ENCODE assay signal across 23 cellular contexts in the genomic region with DNA sequence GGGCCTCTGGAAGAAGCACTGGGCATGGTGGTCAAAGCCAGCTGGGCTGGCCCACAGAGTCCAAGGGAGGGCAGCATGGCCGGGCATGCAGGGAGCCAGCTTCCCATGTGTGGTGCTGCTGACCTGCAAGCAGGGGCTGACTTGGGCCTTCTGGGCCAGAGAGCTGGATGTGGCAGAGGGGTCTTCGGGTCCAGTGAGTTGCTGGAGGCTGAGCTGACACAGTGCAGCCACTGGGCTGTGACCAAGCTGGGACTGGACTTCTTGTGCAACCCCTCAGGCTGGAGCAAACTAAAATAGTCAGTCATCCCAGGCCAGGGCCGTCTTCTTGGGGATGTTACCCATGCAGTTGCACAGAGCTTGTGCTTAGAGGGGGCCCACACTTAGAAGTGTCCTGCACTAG.
"Had no signal": no experiment of that assay in that cellular context is flagged by ENCODE, and none has a peak within 500 bp of the region (broad histone marks: within the 10 kb centered on the region; RNA-seq: fewer than 3 reads in every experiment).

No MANE protein-coding gene starts in this region.

- DNase-seq: activated CD4-positive, alpha-beta memory T cell treated with anti-CD3 and anti-CD28 coated beads, Interleukin-2, amount 10 ng/mL, durations not matched to agents 7 days and 5 days; activated CD4-positive, alpha-beta T cell treated with anti-CD3 and anti-CD28 coated beads, Interleukin-2, amount 10 ng/mL, durations not matched to agents 24 days and 14 days; activated gamma-delta T cell treated with Interleukin-2 at 50 U/mL for 16 hours; anterior cingulate cortex; body of pancreas; effector CD4-positive, alpha-beta T cell; erythroblast; foreskin fibroblast; heart right ventricle; left colon; lower lobe of right lung; naive thymus-derived CD8-positive, alpha-beta T cell; ovary; psoas muscle; stimulated activated CD4-positive, alpha-beta T cell treated with anti-CD3 and anti-CD28 coated beads, Interleukin-1b, Interleukin-23, amount 100 ng/mL, for 48 hours; stimulated activated naive CD8-positive, alpha-beta T cell treated with anti-CD3 and anti-CD28 coated beads, Interleukin-15, amount 100 ng/mL, for 72 hours; tibial artery had no signal

- H3K36me3 ChIP-seq: heart right ventricle, lower lobe of right lung, ovary, right atrium auricular region, tibial artery had no signal

- H3K36me3 Mint-ChIP-seq: activated naive CD4-positive, alpha-beta T cell treated with anti-CD3 and anti-CD28 coated beads, Interleukin-2, amount 50 U/mL, for 24 hours; naive thymus-derived CD8-positive, alpha-beta T cell had no signal

- H3K27me3 ChIP-seq: body of pancreas, heart right ventricle, ovary, right atrium auricular region, tibial artery had no signal

- H3K4me3 Mint-ChIP-seq: activated CD4-positive, alpha-beta memory T cell treated with anti-CD3 and anti-CD28 coated beads, Interleukin-2, amount 10 ng/mL, durations not matched to agents 7 days and 5 days; activated CD4-positive, alpha-beta T cell treated with anti-CD3 and anti-CD28 coated beads, Interleukin-2, amount 10 ng/mL, durations not matched to agents 24 days and 14 days; activated naive CD4-positive, alpha-beta T cell treated with anti-CD3 and anti-CD28 coated beads, Interleukin-2, amount 50 U/mL, for 24 hours; stimulated activated naive CD8-positive, alpha-beta T cell treated with anti-CD3 and anti-CD28 coated beads, Interleukin-15, amount 100 ng/mL, for 72 hours; T-helper 1 cell treated with Interleukin-12 subunit alpha and Interleukin-12 subunit beta and Interleukin-4 antibody, amounts not matched to agents 30 μg/mL and 1 μg/mL, for 36 hours had no signal

- H3K27ac Mint-ChIP-seq: activated CD4-positive, alpha-beta memory T cell treated with anti-CD3 and anti-CD28 coated beads, Interleukin-2, amount 10 ng/mL, durations not matched to agents 7 days and 5 days; activated CD4-positive, alpha-beta T cell treated with anti-CD3 and anti-CD28 coated beads, Interleukin-2, amount 10 ng/mL, durations not matched to agents 24 days and 14 days; activated naive CD4-positive, alpha-beta T cell treated with anti-CD3 and anti-CD28 coated beads, Interleukin-2, amount 50 U/mL, for 24 hours; T-helper 1 cell treated with Interleukin-12 subunit alpha and Interleukin-12 subunit beta and Interleukin-4 antibody, amounts not matched to agents 30 μg/mL and 1 μg/mL, for 36 hours had no signal

- ATAC-seq: activated CD4-positive, CD25-positive, alpha-beta regulatory T cell treated with anti-CD3 and anti-CD28 coated beads, Interleukin-2, amount 50 U/mL, for 24 hours; body of pancreas; psoas muscle; stimulated activated naive CD8-positive, alpha-beta T cell treated with anti-CD3 and anti-CD28 coated beads, Interleukin-15, amount 100 ng/mL, for 72 hours had no signal

- H3K9me3 ChIP-seq: body of pancreas, heart right ventricle, lower lobe of right lung, ovary, psoas muscle, right atrium auricular region, tibial artery had no signal

- H3K9me3 Mint-ChIP-seq: activated CD4-positive, alpha-beta memory T cell treated with anti-CD3 and anti-CD28 coated beads, Interleukin-2, amount 10 ng/mL, durations not matched to agents 7 days and 5 days; activated CD4-positive, alpha-beta T cell treated with anti-CD3 and anti-CD28 coated beads, Interleukin-2, amount 10 ng/mL, durations not matched to agents 24 days and 14 days; activated naive CD4-positive, alpha-beta T cell treated with anti-CD3 and anti-CD28 coated beads, Interleukin-2, amount 50 U/mL, for 24 hours; naive thymus-derived CD8-positive, alpha-beta T cell; stimulated activated naive CD8-positive, alpha-beta T cell treated with anti-CD3 and anti-CD28 coated beads, Interleukin-15, amount 100 ng/mL, for 72 hours; T-helper 1 cell treated with Interleukin-12 subunit alpha and Interleukin-12 subunit beta and Interleukin-4 antibody, amounts not matched to agents 30 μg/mL and 1 μg/mL, for 36 hours had no signal

- H3K4me3 ChIP-seq: body of pancreas, heart right ventricle, lower lobe of right lung, ovary, psoas muscle, right atrium auricular region, tibial artery had no signal

- FAIRE-seq: keratinocyte, urothelium cell line had no signal

- H3K27ac ChIP-seq: body of pancreas, lower lobe of right lung, ovary, psoas muscle, right atrium auricular region, tibial artery had no signal

- H3K27me3 Mint-ChIP-seq: activated naive CD4-positive, alpha-beta T cell treated with anti-CD3 and anti-CD28 coated beads, Interleukin-2, amount 50 U/mL, for 24 hours; naive thymus-derived CD8-positive, alpha-beta T cell; stimulated activated naive CD8-positive, alpha-beta T cell treated with anti-CD3 and anti-CD28 coated beads, Interleukin-15, amount 100 ng/mL, for 72 hours had no signal

- H3K4me1 ChIP-seq: body of pancreas had no signal
